40 cellular contexts compared by ENCODE assay signal in genomic region chr1:87227651-87228050, GRCh38.
"Had no signal": no experiment of that assay in that cellular context is flagged by ENCODE, and none has a peak within 500 bp of the region (broad histone marks: within the 10 kb centered on the region; RNA-seq: fewer than 3 reads in every experiment).

No MANE protein-coding gene starts in this region.

- H3K4me3 Mint-ChIP-seq: activated naive CD4-positive, alpha-beta T cell treated with anti-CD3 and anti-CD28 coated beads for 36 hours; activated naive CD4-positive, alpha-beta T cell treated with anti-CD3 and anti-CD28 coated beads, Interleukin-2, amount 10 ng/mL, durations not matched to agents 7 days and 5 days; activated naive CD4-positive, alpha-beta T cell treated with anti-CD3 and anti-CD28 coated beads, Interleukin-2, amount 50 U/mL, for 24 hours; activated naive CD8-positive, alpha-beta T cell; activated naive CD8-positive, alpha-beta T cell treated with anti-CD3 and anti-CD28 coated beads for 36 hours; activated naive CD8-positive, alpha-beta T cell treated with anti-CD3 and anti-CD28 coated beads, Interleukin-2, amount 10 ng/mL, durations not matched to agents 7 days and 5 days; activated naive CD8-positive, alpha-beta T cell treated with anti-CD3 and anti-CD28 coated beads, Interleukin-2, amount 50 U/mL, for 24 hours; activated T-cell treated with anti-CD3 and anti-CD28 coated beads, Interleukin-2, amount 50 U/mL, for 24 hours; activated T-cell treated with anti-CD3 and anti-CD28 coated beads, Interleukin-2, amount 50 U/mL, for 4 hours; activated T-cell treated with anti-CD3 and anti-CD28 coated beads, Interleukin-2, amount 50 U/mL, for 72 hours; activated T-helper 1 cell treated with anti-CD3 and anti-CD28 coated beads, Interleukin-12 subunit alpha, Interleukin-12 subunit beta, Interleukin-2, Interleukin-4 antibody, amounts not matched to agents 30 ng/mL and 10 ng/mL and 1 ng/mL, durations not matched to agents 14 hours and 24 hours and 36 hours; activated T-helper 17 cell treated with anti-CD3 and anti-CD28 coated beads, Interleukin-2, amount 50 U/mL, for 72 hours; brain; central memory CD8-positive, alpha-beta T cell had no signal

- H3K9me3 ChIP-seq: adrenal gland, ascending aorta, body of pancreas, breast epithelium had no signal

- H3K36me3 ChIP-seq: adrenal gland, ascending aorta, brain microvascular endothelial cell, breast epithelium, cardiac muscle cell had no signal

- ATAC-seq: activated naive CD4-positive, alpha-beta T cell treated with anti-CD3 and anti-CD28 coated beads, Interleukin-2, amount 50 U/mL, for 72 hours; activated naive CD8-positive, alpha-beta T cell treated with anti-CD3 and anti-CD28 coated beads, Interleukin-2, amount 50 U/mL, for 24 hours; activated T-cell treated with anti-CD3 and anti-CD28 coated beads, Interleukin-2, amount 50 U/mL, for 4 hours; activated T-cell treated with anti-CD3 and anti-CD28 coated beads, Interleukin-2, amount 50 U/mL, for 72 hours; activated T-helper 17 cell treated with anti-CD3 and anti-CD28 coated beads, Interleukin-2, amount 50 U/mL, for 72 hours; body of pancreas had no signal

- H3K4me1 ChIP-seq: adrenal gland, ascending aorta, breast epithelium had no signal

- H3K4me1 Mint-ChIP-seq: activated naive CD4-positive, alpha-beta T cell treated with anti-CD3 and anti-CD28 coated beads, Interleukin-2, amount 10 ng/mL, durations not matched to agents 7 days and 5 days; activated naive CD4-positive, alpha-beta T cell treated with anti-CD3 and anti-CD28 coated beads, Interleukin-2, amount 50 U/mL, for 24 hours; activated naive CD8-positive, alpha-beta T cell treated with anti-CD3 and anti-CD28 coated beads for 36 hours; activated naive CD8-positive, alpha-beta T cell treated with anti-CD3 and anti-CD28 coated beads, Interleukin-2, amount 10 ng/mL, durations not matched to agents 7 days and 5 days; activated naive CD8-positive, alpha-beta T cell treated with anti-CD3 and anti-CD28 coated beads, Interleukin-2, amount 50 U/mL, for 24 hours; activated T-helper 17 cell treated with anti-CD3 and anti-CD28 coated beads, Interleukin-2, amount 50 U/mL, for 72 hours; central memory CD8-positive, alpha-beta T cell had no signal

- H3K9me3 Mint-ChIP-seq: activated naive CD4-positive, alpha-beta T cell treated with anti-CD3 and anti-CD28 coated beads, Interleukin-2, amount 10 ng/mL, durations not matched to agents 7 days and 5 days; activated naive CD4-positive, alpha-beta T cell treated with anti-CD3 and anti-CD28 coated beads, Interleukin-2, amount 50 U/mL, for 72 hours; activated naive CD8-positive, alpha-beta T cell treated with anti-CD3 and anti-CD28 coated beads, Interleukin-2, amount 10 ng/mL, durations not matched to agents 7 days and 5 days; activated T-helper 1 cell treated with anti-CD3 and anti-CD28 coated beads, Interleukin-12 subunit alpha, Interleukin-12 subunit beta, Interleukin-2, Interleukin-4 antibody, amounts not matched to agents 30 ng/mL and 10 ng/mL and 1 ng/mL, durations not matched to agents 14 hours and 24 hours and 36 hours; activated T-helper 17 cell treated with anti-CD3 and anti-CD28 coated beads, Interleukin-2, amount 50 U/mL, for 72 hours; activated T-helper 2 cell treated with anti-CD3 and anti-CD28 coated beads, Interferon-gamma antibody, Interleukin-2, Interleukin-4, amounts not matched to agents 10 μg/mL and 5 μg/mL and 100 μg/mL, durations not matched to agents 14 hours and 24 hours and 36 hours; central memory CD8-positive, alpha-beta T cell had no signal

- H3K4me3 ChIP-seq: adrenal gland, ascending aorta, body of pancreas, breast epithelium, cardiac muscle cell had no signal

- H3K36me3 Mint-ChIP-seq: activated naive CD4-positive, alpha-beta T cell treated with anti-CD3 and anti-CD28 coated beads, Interleukin-2, amount 10 ng/mL, durations not matched to agents 7 days and 5 days; activated naive CD4-positive, alpha-beta T cell treated with anti-CD3 and anti-CD28 coated beads, Interleukin-2, amount 50 U/mL, for 24 hours; activated naive CD4-positive, alpha-beta T cell treated with anti-CD3 and anti-CD28 coated beads, Interleukin-2, amount 50 U/mL, for 72 hours; activated naive CD8-positive, alpha-beta T cell; activated naive CD8-positive, alpha-beta T cell treated with anti-CD3 and anti-CD28 coated beads for 36 hours; activated naive CD8-positive, alpha-beta T cell treated with anti-CD3 and anti-CD28 coated beads, Interleukin-2, amount 10 ng/mL, durations not matched to agents 7 days and 5 days; brain had no signal

- FAIRE-seq: astrocyte, bronchial epithelial cell had no signal

- H3K27ac Mint-ChIP-seq: activated naive CD4-positive, alpha-beta T cell treated with anti-CD3 and anti-CD28 coated beads for 36 hours; activated naive CD4-positive, alpha-beta T cell treated with anti-CD3 and anti-CD28 coated beads, Interleukin-2, amount 10 ng/mL, durations not matched to agents 7 days and 5 days; activated naive CD4-positive, alpha-beta T cell treated with anti-CD3 and anti-CD28 coated beads, Interleukin-2, amount 50 U/mL, for 24 hours; activated naive CD4-positive, alpha-beta T cell treated with anti-CD3 and anti-CD28 coated beads, Interleukin-2, amount 50 U/mL, for 72 hours; activated naive CD8-positive, alpha-beta T cell; activated naive CD8-positive, alpha-beta T cell treated with anti-CD3 and anti-CD28 coated beads for 36 hours; activated naive CD8-positive, alpha-beta T cell treated with anti-CD3 and anti-CD28 coated beads, Interleukin-2, amount 10 ng/mL, durations not matched to agents 7 days and 5 days; activated naive CD8-positive, alpha-beta T cell treated with anti-CD3 and anti-CD28 coated beads, Interleukin-2, amount 50 U/mL, for 24 hours; activated T-cell treated with anti-CD3 and anti-CD28 coated beads, Interleukin-2, amount 50 U/mL, for 24 hours; activated T-cell treated with anti-CD3 and anti-CD28 coated beads, Interleukin-2, amount 50 U/mL, for 72 hours; activated T-helper 1 cell treated with anti-CD3 and anti-CD28 coated beads, Interleukin-12 subunit alpha, Interleukin-12 subunit beta, Interleukin-2, Interleukin-4 antibody, amounts not matched to agents 30 ng/mL and 10 ng/mL and 1 ng/mL, durations not matched to agents 14 hours and 24 hours and 36 hours; activated T-helper 17 cell treated with anti-CD3 and anti-CD28 coated beads, Interleukin-2, amount 50 U/mL, for 72 hours; activated T-helper 2 cell treated with anti-CD3 and anti-CD28 coated beads, Interferon-gamma antibody, Interleukin-2, Interleukin-4, amounts not matched to agents 10 μg/mL and 5 μg/mL and 100 μg/mL, durations not matched to agents 14 hours and 24 hours and 36 hours; brain had no signal

- H3K27me3 ChIP-seq: adrenal gland, ascending aorta, body of pancreas, brain microvascular endothelial cell, breast epithelium, cardiac muscle cell had no signal

- DNase-seq: activated effector memory CD4-positive, alpha-beta T cell treated with anti-CD3 and anti-CD28 coated beads, Interleukin-2, amount 50 U/mL, for 16 hours; activated effector memory CD4-positive, alpha-beta T cell treated with Interleukin-2 at 50 U/mL for 16 hours; activated gamma-delta T cell; activated gamma-delta T cell treated with Interleukin-2 at 50 U/mL for 16 hours; activated naive CD4-positive, alpha-beta T cell; activated naive CD4-positive, alpha-beta T cell treated with anti-CD3 and anti-CD28 coated beads for 36 hours; activated naive CD4-positive, alpha-beta T cell treated with anti-CD3 and anti-CD28 coated beads, Interleukin-2, amount 10 ng/mL, durations not matched to agents 7 days and 5 days; activated naive CD4-positive, alpha-beta T cell treated with anti-CD3 and anti-CD28 coated beads, Interleukin-2, amount 50 U/mL, for 16 hours; activated naive CD4-positive, alpha-beta T cell treated with Interleukin-2 at 50 U/mL for 16 hours; activated naive CD8-positive, alpha-beta T cell treated with anti-CD3 and anti-CD28 coated beads for 36 hours; activated naive CD8-positive, alpha-beta T cell treated with anti-CD3 and anti-CD28 coated beads, Interleukin-2, amount 10 ng/mL, durations not matched to agents 7 days and 5 days; activated naive CD8-positive, alpha-beta T cell treated with anti-CD3 and anti-CD28 coated beads, Interleukin-2, amount 50 U/mL, for 24 hours; activated T-cell treated with anti-CD3 and anti-CD28 coated beads, Interleukin-2, amount 50 U/mL, for 1 hour; activated T-cell treated with anti-CD3 and anti-CD28 coated beads, Interleukin-2, amount 50 U/mL, for 24 hours; activated T-cell treated with anti-CD3 and anti-CD28 coated beads, Interleukin-2, amount 50 U/mL, for 4 hours; activated T-cell treated with anti-CD3 and anti-CD28 coated beads, Interleukin-2, amount 50 U/mL, for 48 hours; activated T-cell treated with anti-CD3 and anti-CD28 coated beads, Interleukin-2, amount 50 U/mL, for 72 hours; adrenal gland; amniotic stem cell; amygdala; anterior cingulate cortex; aorta; body of pancreas; brain microvascular endothelial cell; caudate nucleus; central memory CD4-positive, alpha-beta T cell; cerebellar nuclear complex had no signal

- H3K27me3 Mint-ChIP-seq: activated naive CD4-positive, alpha-beta T cell treated with anti-CD3 and anti-CD28 coated beads, Interleukin-2, amount 50 U/mL, for 24 hours; activated naive CD8-positive, alpha-beta T cell; activated naive CD8-positive, alpha-beta T cell treated with anti-CD3 and anti-CD28 coated beads, Interleukin-2, amount 50 U/mL, for 24 hours; activated T-cell treated with anti-CD3 and anti-CD28 coated beads, Interleukin-2, amount 50 U/mL, for 24 hours; activated T-helper 17 cell treated with anti-CD3 and anti-CD28 coated beads, Interleukin-2, amount 50 U/mL, for 72 hours; brain; central memory CD8-positive, alpha-beta T cell had no signal

- H3K27ac ChIP-seq: adrenal gland, ascending aorta, brain microvascular endothelial cell, cardiac muscle cell had no signal
